Comparison of ENCODE assay signal across 1 cellular context in genomic region chr19:35869327-35870123, GRCh38.
A peak's percentile ranks its signal among the peaks of the same experiment; 100 is the strongest.
TF ChIP-seq lines count a peak whose summit lies in the region.

No MANE protein-coding gene starts in this region.

TF ChIP-seq in K562, 482 proteins besides CTCF, POLR2A, EP300 and RAD21 (continued from another document and continues in another):
- TF ChIP-seq, protein P1, sequence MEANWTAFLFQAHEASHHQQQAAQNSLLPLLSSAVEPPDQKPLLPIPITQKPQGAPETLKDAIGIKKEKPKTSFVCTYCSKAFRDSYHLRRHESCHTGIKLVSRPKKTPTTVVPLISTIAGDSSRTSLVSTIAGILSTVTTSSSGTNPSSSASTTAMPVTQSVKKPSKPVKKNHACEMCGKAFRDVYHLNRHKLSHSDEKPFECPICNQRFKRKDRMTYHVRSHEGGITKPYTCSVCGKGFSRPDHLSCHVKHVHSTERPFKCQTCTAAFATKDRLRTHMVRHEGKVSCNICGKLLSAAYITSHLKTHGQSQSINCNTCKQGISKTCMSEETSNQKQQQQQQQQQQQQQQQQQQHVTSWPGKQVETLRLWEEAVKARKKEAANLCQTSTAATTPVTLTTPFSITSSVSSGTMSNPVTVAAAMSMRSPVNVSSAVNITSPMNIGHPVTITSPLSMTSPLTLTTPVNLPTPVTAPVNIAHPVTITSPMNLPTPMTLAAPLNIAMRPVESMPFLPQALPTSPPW (CRISPR knock-in tag; IDR thresholded peaks at IDR 0.05) = peak; percentile 65
- no peak for TF ChIP-seq ZNF398 (CRISPR knock-in tag; IDR thresholded peaks at IDR 0.05)
- TF ChIP-seq, protein P2, sequence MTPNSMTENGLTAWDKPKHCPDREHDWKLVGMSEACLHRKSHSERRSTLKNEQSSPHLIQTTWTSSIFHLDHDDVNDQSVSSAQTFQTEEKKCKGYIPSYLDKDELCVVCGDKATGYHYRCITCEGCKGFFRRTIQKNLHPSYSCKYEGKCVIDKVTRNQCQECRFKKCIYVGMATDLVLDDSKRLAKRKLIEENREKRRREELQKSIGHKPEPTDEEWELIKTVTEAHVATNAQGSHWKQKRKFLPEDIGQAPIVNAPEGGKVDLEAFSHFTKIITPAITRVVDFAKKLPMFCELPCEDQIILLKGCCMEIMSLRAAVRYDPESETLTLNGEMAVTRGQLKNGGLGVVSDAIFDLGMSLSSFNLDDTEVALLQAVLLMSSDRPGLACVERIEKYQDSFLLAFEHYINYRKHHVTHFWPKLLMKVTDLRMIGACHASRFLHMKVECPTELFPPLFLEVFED (CRISPR knock-in tag; conservative IDR thresholded peaks at IDR 0.05) = peak; percentile 67; the same call in 1 of the 2 replicates
- peak; percentile 45 for TF ChIP-seq E2F8 (IDR thresholded peaks at IDR 0.05; ENCODE audit: low read depth, partially characterized antibody)
- TF ChIP-seq NRF1 (conservative IDR thresholded peaks at IDR 0.05 in 1 of 2, IDR thresholded peaks at IDR 0.05 in 1 of 2) = peak; percentile 85 to 87
- TF ChIP-seq ELF1 (tag; IDR thresholded peaks at IDR 0.05) = no peak
- no peak for TF ChIP-seq ATF3 (IDR thresholded peaks at IDR 0.05)
- peak; percentile 76; the same call in 1 of the 2 replicates for TF ChIP-seq ATF3 (CRISPR knock-in tag; conservative IDR thresholded peaks at IDR 0.05)
- peak; percentile 85; the same call in 1 of the 2 replicates for TF ChIP-seq NBN (IDR thresholded peaks at IDR 0.05; ENCODE audit: low read depth)
- TF ChIP-seq EGR1 (conservative IDR thresholded peaks at IDR 0.05) = peak; percentile 11; the same call in 1 of the 2 replicates
- TF ChIP-seq RBM22 (IDR thresholded peaks at IDR 0.05; ENCODE audit: low read depth, low read length, poor library complexity, severe bottlenecking) = peak; percentile 86
- peak; percentile 58; the same call in 1 of the 2 replicates for TF ChIP-seq E2F1 (CRISPR knock-in tag; IDR thresholded peaks at IDR 0.05)
- TF ChIP-seq, protein P3, sequence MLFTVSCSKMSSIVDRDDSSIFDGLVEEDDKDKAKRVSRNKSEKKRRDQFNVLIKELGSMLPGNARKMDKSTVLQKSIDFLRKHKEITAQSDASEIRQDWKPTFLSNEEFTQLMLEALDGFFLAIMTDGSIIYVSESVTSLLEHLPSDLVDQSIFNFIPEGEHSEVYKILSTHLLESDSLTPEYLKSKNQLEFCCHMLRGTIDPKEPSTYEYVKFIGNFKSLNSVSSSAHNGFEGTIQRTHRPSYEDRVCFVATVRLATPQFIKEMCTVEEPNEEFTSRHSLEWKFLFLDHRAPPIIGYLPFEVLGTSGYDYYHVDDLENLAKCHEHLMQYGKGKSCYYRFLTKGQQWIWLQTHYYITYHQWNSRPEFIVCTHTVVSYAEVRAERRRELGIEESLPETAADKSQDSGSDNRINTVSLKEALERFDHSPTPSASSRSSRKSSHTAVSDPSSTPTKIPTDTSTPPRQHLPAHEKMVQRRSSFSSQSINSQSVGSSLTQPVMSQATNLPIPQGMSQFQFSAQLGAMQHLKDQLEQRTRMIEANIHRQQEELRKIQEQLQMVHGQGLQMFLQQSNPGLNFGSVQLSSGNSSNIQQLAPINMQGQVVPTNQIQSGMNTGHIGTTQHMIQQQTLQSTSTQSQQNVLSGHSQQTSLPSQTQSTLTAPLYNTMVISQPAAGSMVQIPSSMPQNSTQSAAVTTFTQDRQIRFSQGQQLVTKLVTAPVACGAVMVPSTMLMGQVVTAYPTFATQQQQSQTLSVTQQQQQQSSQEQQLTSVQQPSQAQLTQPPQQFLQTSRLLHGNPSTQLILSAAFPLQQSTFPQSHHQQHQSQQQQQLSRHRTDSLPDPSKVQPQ (CRISPR knock-in tag; IDR thresholded peaks at IDR 0.05; ENCODE audit: borderline replicate concordance) = no peak
- TF ChIP-seq SAP30 (IDR thresholded peaks at IDR 0.05; ENCODE audit: borderline replicate concordance, insufficient read depth, low read depth, low read length, poor library complexity, severe bottlenecking) = peak; percentile 5
- no peak for TF ChIP-seq GABPA (tag; conservative IDR thresholded peaks at IDR 0.05; ENCODE audit: low read depth)
- TF ChIP-seq, protein P4, sequence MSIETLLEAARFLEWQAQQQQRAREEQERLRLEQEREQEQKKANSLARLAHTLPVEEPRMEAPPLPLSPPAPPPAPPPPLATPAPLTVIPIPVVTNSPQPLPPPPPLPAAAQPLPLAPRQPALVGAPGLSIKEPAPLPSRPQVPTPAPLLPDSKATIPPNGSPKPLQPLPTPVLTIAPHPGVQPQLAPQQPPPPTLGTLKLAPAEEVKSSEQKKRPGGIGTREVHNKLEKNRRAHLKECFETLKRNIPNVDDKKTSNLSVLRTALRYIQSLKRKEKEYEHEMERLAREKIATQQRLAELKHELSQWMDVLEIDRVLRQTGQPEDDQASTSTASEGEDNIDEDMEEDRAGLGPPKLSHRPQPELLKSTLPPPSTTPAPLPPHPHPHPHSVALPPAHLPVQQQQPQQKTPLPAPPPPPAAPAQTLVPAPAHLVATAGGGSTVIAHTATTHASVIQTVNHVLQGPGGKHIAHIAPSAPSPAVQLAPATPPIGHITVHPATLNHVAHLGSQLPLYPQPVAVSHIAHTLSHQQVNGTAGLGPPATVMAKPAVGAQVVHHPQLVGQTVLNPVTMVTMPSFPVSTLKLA (conservative IDR thresholded peaks at IDR 0.05) = peak; percentile 83 to 87
- peak; percentile 36; the same call in 1 of the 2 replicates for TF ChIP-seq CTBP1 (IDR thresholded peaks at IDR 0.05; ENCODE audit: borderline replicate concordance)
- TF ChIP-seq, protein P5, sequence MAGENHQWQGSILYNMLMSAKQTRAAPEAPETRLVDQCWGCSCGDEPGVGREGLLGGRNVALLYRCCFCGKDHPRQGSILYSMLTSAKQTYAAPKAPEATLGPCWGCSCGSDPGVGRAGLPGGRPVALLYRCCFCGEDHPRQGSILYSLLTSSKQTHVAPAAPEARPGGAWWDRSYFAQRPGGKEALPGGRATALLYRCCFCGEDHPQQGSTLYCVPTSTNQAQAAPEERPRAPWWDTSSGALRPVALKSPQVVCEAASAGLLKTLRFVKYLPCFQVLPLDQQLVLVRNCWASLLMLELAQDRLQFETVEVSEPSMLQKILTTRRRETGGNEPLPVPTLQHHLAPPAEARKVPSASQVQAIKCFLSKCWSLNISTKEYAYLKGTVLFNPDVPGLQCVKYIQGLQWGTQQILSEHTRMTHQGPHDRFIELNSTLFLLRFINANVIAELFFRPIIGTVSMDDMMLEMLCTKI (IDR thresholded peaks at IDR 0.05; ENCODE audit: partially characterized antibody) = no peak
- peak; percentile 27; the same call in 1 of the 2 replicates for TF ChIP-seq CREM (IDR thresholded peaks at IDR 0.05; ENCODE audit: low read depth)
- peak; percentile 68; the same call in 1 of the 2 replicates for TF ChIP-seq BMI1 (IDR thresholded peaks at IDR 0.05; ENCODE audit: low read length)
- TF ChIP-seq ATF7 (IDR thresholded peaks at IDR 0.05) = peak; percentile 44; the same call in 1 of the 2 replicates
- TF ChIP-seq SP1 (CRISPR knock-in tag; IDR thresholded peaks at IDR 0.05) = peak; percentile 93
- TF ChIP-seq DPF2 (IDR thresholded peaks at IDR 0.05) = peak; percentile 55
- peak; percentile 34 for TF ChIP-seq TBP (optimal IDR thresholded peaks at IDR 0.05; ENCODE audit: low read depth, low read length)
- TF ChIP-seq ARID2 (IDR thresholded peaks at IDR 0.05) = no peak
- peak; percentile 80; the same call in 1 of the 2 replicates for TF ChIP-seq NKRF (IDR thresholded peaks at IDR 0.05; ENCODE audit: borderline replicate concordance)
- TF ChIP-seq ZBED1 (IDR thresholded peaks at IDR 0.05) = no peak
- TF ChIP-seq RBFOX2 (IDR thresholded peaks at IDR 0.05; ENCODE audit: low read depth, low read length) = peak; percentile 48; the same call in 1 of the 2 replicates
- 0 out of 2 replicates have a peak, but pooled peaks have one; percentile 35 for TF ChIP-seq RREB1 (CRISPR knock-in tag; IDR thresholded peaks at IDR 0.05)
